Comparison of ENCODE assay signal across 1 cellular context in genomic region chr2:190789074-190790004, GRCh38.
TF ChIP-seq lines count a peak whose summit lies in the region.

No MANE protein-coding gene starts in this region.

TF ChIP-seq in A549, 52 proteins besides CTCF, POLR2A, EP300 and RAD21 (continued from another document):
- TF ChIP-seq USF2 (IDR thresholded peaks at IDR 0.05) (no peak), SREBF2 (IDR thresholded peaks at IDR 0.05) (no peak), HEYL (CRISPR knock-in tag; IDR thresholded peaks at IDR 0.05) (no peak)
- TF ChIP-seq, protein P1, sequence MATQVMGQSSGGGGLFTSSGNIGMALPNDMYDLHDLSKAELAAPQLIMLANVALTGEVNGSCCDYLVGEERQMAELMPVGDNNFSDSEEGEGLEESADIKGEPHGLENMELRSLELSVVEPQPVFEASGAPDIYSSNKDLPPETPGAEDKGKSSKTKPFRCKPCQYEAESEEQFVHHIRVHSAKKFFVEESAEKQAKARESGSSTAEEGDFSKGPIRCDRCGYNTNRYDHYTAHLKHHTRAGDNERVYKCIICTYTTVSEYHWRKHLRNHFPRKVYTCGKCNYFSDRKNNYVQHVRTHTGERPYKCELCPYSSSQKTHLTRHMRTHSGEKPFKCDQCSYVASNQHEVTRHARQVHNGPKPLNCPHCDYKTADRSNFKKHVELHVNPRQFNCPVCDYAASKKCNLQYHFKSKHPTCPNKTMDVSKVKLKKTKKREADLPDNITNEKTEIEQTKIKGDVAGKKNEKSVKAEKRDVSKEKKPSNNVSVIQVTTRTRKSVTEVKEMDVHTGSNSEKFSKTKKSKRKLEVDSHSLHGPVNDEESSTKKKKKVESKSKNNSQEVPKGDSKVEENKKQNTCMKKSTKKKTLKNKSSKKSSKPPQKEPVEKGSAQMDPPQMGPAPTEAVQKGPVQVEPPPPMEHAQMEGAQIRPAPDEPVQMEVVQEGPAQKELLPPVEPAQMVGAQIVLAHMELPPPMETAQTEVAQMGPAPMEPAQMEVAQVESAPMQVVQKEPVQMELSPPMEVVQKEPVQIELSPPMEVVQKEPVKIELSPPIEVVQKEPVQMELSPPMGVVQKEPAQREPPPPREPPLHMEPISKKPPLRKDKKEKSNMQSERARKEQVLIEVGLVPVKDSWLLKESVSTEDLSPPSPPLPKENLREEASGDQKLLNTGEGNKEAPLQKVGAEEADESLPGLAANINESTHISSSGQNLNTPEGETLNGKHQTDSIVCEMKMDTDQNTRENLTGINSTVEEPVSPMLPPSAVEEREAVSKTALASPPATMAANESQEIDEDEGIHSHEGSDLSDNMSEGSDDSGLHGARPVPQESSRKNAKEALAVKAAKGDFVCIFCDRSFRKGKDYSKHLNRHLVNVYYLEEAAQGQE (IDR thresholded peaks at IDR 0.05), result no peak
- TF ChIP-seq, protein P2, sequence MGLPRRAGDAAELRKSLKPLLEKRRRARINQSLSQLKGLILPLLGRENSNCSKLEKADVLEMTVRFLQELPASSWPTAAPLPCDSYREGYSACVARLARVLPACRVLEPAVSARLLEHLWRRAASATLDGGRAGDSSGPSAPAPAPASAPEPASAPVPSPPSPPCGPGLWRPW (IDR thresholded peaks at IDR 0.05), result no peak
TF ChIP-seq in A549: peak in this region for 0.
